9 cellular contexts compared by ENCODE assay signal in genomic region chr19:41426952-41427646, GRCh38. TPM values are rescaled to one million over a fixed set of nuclear protein-coding genes. Genes with fewer than 3 reads are reported as not detected.
A peak's percentile ranks its signal among the peaks of the same experiment; 100 is the strongest.
DNase-seq lines count a peak whose midpoint lies in the region; ATAC-seq and TF ChIP-seq lines count a peak whose summit lies in the region.
"Had no signal": no experiment of that assay in that cellular context is flagged by ENCODE, and none has a peak within 500 bp of the region (broad histone marks: within the 10 kb centered on the region; RNA-seq: fewer than 3 reads in every experiment).

TSS of gene B3GNT8 (minus strand) at chr19:41427374. CDS start at chr19:41426778, 596 bp downstream.

- H3K27ac ChIP-seq in esophagus squamous epithelium = peak within 1 kb of the TSS; percentile 92 to 97 (median 96)
- peak within 1 kb of the TSS; percentile 17 for H3K27ac ChIP-seq in temporal lobe (ENCODE audit: low read depth, low read length)
- H3K27ac ChIP-seq: SJSA1 had no signal

- ATAC-seq in activated T-cell treated with anti-CD3 and anti-CD28 coated beads, Interleukin-2, amount 50 U/mL, for 4 hours = peak; percentile 66 to 68
- ATAC-seq in naive B cell (ENCODE audit: low read depth in 2 of 2) = peak; percentile 20 to 39
- no peak for ATAC-seq in GM19463 (IDR thresholded peaks at IDR 0.05; ENCODE audit: unreplicated experiment)
- ATAC-seq in GM21526 (IDR thresholded peaks at IDR 0.05; ENCODE audit: low FRiP score, unreplicated experiment) = no peak

- H3K36me3 ChIP-seq in esophagus squamous epithelium = peaks cover 26 to 68% (median 40%) of the 10 kb centered on the region in 3 donors

- peak within 1 kb of the TSS; percentile 79 for H3K4me3 Mint-ChIP-seq in activated T-cell treated with anti-CD3 and anti-CD28 coated beads, Interleukin-2, amount 50 U/mL, for 4 hours
- peak within 1 kb of the TSS in 7 of 8 donors; percentile 20 to 71 (median 61) for H3K4me3 Mint-ChIP-seq in naive B cell

- TF ChIP-seq CTCF in GM10266 (IDR thresholded peaks at IDR 0.05; ENCODE audit: control insufficient read depth, insufficient read depth, low read depth, missing control alignments) = no peak
- no peak for TF ChIP-seq CTCF in esophagus squamous epithelium (IDR thresholded peaks at IDR 0.05)

- DNase-seq in GM10266 (ENCODE audit: extremely low spot score) (peak; percentile 69), NCI-H2196 treated with DMSO at 0.1 percent for 48 hours (lab: John Stamatoyannopoulos, UW; ENCODE audit: unreplicated experiment) (peak; percentile 75), esophagus squamous epithelium (lab: John Stamatoyannopoulos, UW) (peak; percentile 30), naive B cell (no peak)
- peak; percentile 30 for DNase-seq in activated T-cell treated with anti-CD3 and anti-CD28 coated beads, Interleukin-2, amount 50 U/mL, for 4 hours

- peak within 1 kb of the TSS; percentile 60 to 71 (median 66) for H3K4me3 ChIP-seq in esophagus squamous epithelium
- H3K4me3 ChIP-seq: SJSA1 had no signal

- peaks cover 28% of the 10 kb centered on the region for H3K4me1 Mint-ChIP-seq in activated T-cell treated with anti-CD3 and anti-CD28 coated beads, Interleukin-2, amount 50 U/mL, for 4 hours (ENCODE audit: low read depth)
- H3K4me1 Mint-ChIP-seq in naive B cell = peaks cover 20 to 21% (median 21%) of the 10 kb centered on the region in 3 donors

- H3K27me3 Mint-ChIP-seq in activated T-cell treated with anti-CD3 and anti-CD28 coated beads, Interleukin-2, amount 50 U/mL, for 4 hours (ENCODE audit: low read depth) = no peaks in the 10 kb centered on the region
- H3K27me3 Mint-ChIP-seq in naive B cell = no peaks in the 10 kb centered on the region

- H3K4me1 ChIP-seq in esophagus squamous epithelium = peaks cover 32 to 59% (median 37%) of the 10 kb centered on the region in 3 donors
- H3K4me1 ChIP-seq: SJSA1 had no signal

- H3K9me3 Mint-ChIP-seq in activated T-cell treated with anti-CD3 and anti-CD28 coated beads, Interleukin-2, amount 50 U/mL, for 4 hours = no peaks in the 10 kb centered on the region
- no peaks in the 10 kb centered on the region for H3K9me3 Mint-ChIP-seq in naive B cell

- no peaks in the 10 kb centered on the region for H3K27me3 ChIP-seq in esophagus squamous epithelium
- H3K27me3 ChIP-seq: SJSA1 had no signal

- peak in 3 of 4 donors; percentile 64 to 83 (median 79) for TF ChIP-seq POLR2A in esophagus squamous epithelium (IDR thresholded peaks at IDR 0.05)

- intact Hi-C loops in esophagus squamous epithelium (cut with DNase I) = no loop called here

- no peaks in the 10 kb centered on the region for H3K9me3 ChIP-seq in esophagus squamous epithelium
- H3K9me3 ChIP-seq: SJSA1 had no signal

- peak within 1 kb of the TSS in 5 of 6 donors; percentile 76 to 97 (median 81) for H3K27ac Mint-ChIP-seq in naive B cell

- peaks cover 14% of the 10 kb centered on the region for H3K36me3 Mint-ChIP-seq in activated T-cell treated with anti-CD3 and anti-CD28 coated beads, Interleukin-2, amount 50 U/mL, for 4 hours (ENCODE audit: insufficient read depth)
- peaks cover 5 to 19% of the 10 kb centered on the region in 2 donors for H3K36me3 Mint-ChIP-seq in naive B cell

- 13 to 21% methylated on average over 9 of the region's 19 CpGs for WGBS in esophagus squamous epithelium, 2 donors

RNA-seq across cellular contexts. Expression of gene B3GNT8, which starts in this region (rescaled TPM):
- under 1 TPM; 0.15 to 0.35 (median 0.24) TPM for total RNA-seq in activated T-cell treated with anti-CD3 and anti-CD28 coated beads, Interleukin-2, amount 50 U/mL, for 4 hours
- 10 to 100 TPM; 11.6 to 84.4 (median 35.3) TPM for total RNA-seq in esophagus squamous epithelium
- polyA plus RNA-seq in naive B cell (ENCODE audit: low read depth in 6 of 6) = under 1 TPM in 4 of 6 donors, not detected in 2; 0.26 to 0.93 (median 0.35) TPM
- total RNA-seq in temporal lobe = 0.49 TPM
- total RNA-seq: SJSA1 had no signal

Comparison
In these comparisons a context has a peak if more than half of its experiments do, and no peak if none do; other contexts are left out.
1. Peak in DNase-seq and ATAC-seq in activated T-cell treated with anti-CD3 and anti-CD28 coated beads, Interleukin-2, amount 50 U/mL, for 4 hours; RNA of the gene not detected or under 1 TPM.
2. Peak in ATAC-seq in naive B cell; RNA of the gene not detected or under 1 TPM.